Comparison of ENCODE assay signal across 2 cellular contexts in the genomic region with DNA sequence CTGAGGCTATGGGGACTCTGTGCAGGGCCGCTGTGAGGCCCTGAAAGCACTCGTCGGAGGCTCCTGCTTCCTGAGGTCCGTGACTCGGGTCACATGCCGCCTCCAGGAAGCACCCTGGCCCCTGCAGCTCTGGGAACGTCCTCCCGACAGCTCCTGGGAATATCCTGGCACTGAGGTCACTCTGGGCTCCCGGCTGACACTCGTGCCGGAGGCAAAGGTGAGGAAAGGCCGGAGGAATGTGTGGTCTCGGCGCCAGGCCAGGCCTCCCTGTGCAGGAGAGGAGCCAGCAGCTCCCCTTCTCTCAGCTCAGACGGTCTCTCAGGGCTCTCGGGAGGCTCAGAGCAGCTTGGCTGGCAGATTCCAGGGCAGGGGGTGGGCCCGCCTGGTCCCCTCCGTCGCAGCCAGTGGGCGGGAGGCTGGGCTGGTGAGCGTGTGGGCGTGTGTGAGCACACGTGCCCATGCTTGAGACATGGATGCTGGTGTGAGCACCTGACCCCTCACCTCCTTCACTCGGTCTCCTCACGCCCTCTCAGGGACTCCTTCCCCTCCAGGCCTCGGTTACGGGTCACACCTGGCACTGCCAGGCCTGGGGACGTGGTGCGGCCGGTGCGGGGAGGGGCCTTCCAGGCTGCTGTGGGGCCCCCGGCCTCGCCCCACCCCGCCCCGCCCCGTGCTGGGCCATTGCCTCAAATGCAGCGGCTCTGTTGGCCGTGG.
TF ChIP-seq lines count a peak whose summit lies in the region.

No MANE protein-coding gene starts in this region.

TF ChIP-seq in HEK293, 187 proteins besides CTCF, POLR2A, EP300 and RAD21 (continued from another document and continues in another):
- TF ChIP-seq, protein P1, sequence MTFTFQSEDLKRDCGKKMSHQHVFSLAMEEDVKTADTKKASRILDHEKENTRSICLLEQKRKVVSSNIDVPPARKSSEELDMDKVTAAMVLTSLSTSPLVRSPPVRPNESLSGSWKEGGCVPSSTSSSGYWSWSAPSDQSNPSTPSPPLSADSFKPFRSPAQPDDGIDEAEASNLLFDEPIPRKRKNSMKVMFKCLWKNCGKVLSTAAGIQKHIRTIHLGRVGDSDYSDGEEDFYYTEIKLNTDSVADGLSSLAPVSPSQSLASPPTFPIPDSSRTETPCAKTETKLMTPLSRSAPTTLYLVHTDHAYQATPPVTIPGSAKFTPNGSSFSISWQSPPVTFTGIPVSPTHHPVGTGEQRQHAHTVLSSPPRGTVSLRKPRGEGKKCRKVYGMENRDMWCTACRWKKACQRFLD (tag by site-specific recombination; IDR thresholded peaks at IDR 0.05), result no peak
- TF ChIP-seq ZNF701 (tag by site-specific recombination; IDR thresholded peaks at IDR 0.05) (no peak), YY1 (tag by site-specific recombination; IDR thresholded peaks at IDR 0.05) (no peak; the same call in 1 of the 2 replicates), ZNF776 (tag by site-specific recombination; IDR thresholded peaks at IDR 0.05; ENCODE audit: borderline replicate concordance) (no peak), ZNF19 (tag by site-specific recombination; IDR thresholded peaks at IDR 0.05; ENCODE audit: low read depth) (no peak), KLF16 (tag by site-specific recombination; IDR thresholded peaks at IDR 0.05) (peak; percentile 98), ZFHX2 (tag by site-specific recombination; conservative IDR thresholded peaks at IDR 0.05) (peak; percentile 98), ZBTB7A (tag by site-specific recombination; IDR thresholded peaks at IDR 0.05; ENCODE audit: low read depth) (peak; percentile 90), SCRT1 (tag by site-specific recombination; IDR thresholded peaks at IDR 0.05; ENCODE audit: borderline replicate concordance) (no peak), ZNF76 (tag by site-specific recombination; IDR thresholded peaks at IDR 0.05; ENCODE audit: borderline replicate concordance, low read depth) (peak; percentile 86), HOXC10 (CRISPR knock-in tag; IDR thresholded peaks at IDR 0.05) (no peak), ZIC2 (tag by site-specific recombination; IDR thresholded peaks at IDR 0.05) (peak; percentile 73; the same call in 1 of the 2 replicates), ZEB2 (tag by site-specific recombination; IDR thresholded peaks at IDR 0.05) (peak; percentile 84), ZNF311 (tag by site-specific recombination; IDR thresholded peaks at IDR 0.05; ENCODE audit: borderline replicate concordance) (no peak), ZNF837 (tag by site-specific recombination; IDR thresholded peaks at IDR 0.05) (no peak), ZNF48 (tag by site-specific recombination; IDR thresholded peaks at IDR 0.05) (no peak), ZNF112 (tag by site-specific recombination; IDR thresholded peaks at IDR 0.05) (no peak)
- TF ChIP-seq, protein P2, sequence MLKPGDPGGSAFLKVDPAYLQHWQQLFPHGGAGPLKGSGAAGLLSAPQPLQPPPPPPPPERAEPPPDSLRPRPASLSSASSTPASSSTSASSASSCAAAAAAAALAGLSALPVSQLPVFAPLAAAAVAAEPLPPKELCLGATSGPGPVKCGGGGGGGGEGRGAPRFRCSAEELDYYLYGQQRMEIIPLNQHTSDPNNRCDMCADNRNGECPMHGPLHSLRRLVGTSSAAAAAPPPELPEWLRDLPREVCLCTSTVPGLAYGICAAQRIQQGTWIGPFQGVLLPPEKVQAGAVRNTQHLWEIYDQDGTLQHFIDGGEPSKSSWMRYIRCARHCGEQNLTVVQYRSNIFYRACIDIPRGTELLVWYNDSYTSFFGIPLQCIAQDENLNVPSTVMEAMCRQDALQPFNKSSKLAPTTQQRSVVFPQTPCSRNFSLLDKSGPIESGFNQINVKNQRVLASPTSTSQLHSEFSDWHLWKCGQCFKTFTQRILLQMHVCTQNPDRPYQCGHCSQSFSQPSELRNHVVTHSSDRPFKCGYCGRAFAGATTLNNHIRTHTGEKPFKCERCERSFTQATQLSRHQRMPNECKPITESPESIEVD (tag by site-specific recombination; IDR thresholded peaks at IDR 0.05), result no peak
- TF ChIP-seq, protein P3, sequence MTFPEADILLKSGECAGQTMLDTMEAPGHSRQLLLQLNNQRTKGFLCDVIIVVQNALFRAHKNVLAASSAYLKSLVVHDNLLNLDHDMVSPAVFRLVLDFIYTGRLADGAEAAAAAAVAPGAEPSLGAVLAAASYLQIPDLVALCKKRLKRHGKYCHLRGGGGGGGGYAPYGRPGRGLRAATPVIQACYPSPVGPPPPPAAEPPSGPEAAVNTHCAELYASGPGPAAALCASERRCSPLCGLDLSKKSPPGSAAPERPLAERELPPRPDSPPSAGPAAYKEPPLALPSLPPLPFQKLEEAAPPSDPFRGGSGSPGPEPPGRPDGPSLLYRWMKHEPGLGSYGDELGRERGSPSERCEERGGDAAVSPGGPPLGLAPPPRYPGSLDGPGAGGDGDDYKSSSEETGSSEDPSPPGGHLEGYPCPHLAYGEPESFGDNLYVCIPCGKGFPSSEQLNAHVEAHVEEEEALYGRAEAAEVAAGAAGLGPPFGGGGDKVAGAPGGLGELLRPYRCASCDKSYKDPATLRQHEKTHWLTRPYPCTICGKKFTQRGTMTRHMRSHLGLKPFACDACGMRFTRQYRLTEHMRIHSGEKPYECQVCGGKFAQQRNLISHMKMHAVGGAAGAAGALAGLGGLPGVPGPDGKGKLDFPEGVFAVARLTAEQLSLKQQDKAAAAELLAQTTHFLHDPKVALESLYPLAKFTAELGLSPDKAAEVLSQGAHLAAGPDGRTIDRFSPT (tag by site-specific recombination; IDR thresholded peaks at IDR 0.05), result peak; percentile 95
- TF ChIP-seq, protein P4, sequence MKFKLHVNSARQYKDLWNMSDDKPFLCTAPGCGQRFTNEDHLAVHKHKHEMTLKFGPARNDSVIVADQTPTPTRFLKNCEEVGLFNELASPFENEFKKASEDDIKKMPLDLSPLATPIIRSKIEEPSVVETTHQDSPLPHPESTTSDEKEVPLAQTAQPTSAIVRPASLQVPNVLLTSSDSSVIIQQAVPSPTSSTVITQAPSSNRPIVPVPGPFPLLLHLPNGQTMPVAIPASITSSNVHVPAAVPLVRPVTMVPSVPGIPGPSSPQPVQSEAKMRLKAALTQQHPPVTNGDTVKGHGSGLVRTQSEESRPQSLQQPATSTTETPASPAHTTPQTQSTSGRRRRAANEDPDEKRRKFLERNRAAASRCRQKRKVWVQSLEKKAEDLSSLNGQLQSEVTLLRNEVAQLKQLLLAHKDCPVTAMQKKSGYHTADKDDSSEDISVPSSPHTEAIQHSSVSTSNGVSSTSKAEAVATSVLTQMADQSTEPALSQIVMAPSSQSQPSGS (tag by site-specific recombination; IDR thresholded peaks at IDR 0.05; ENCODE audit: low read depth), result no peak
- TF ChIP-seq, protein P5, sequence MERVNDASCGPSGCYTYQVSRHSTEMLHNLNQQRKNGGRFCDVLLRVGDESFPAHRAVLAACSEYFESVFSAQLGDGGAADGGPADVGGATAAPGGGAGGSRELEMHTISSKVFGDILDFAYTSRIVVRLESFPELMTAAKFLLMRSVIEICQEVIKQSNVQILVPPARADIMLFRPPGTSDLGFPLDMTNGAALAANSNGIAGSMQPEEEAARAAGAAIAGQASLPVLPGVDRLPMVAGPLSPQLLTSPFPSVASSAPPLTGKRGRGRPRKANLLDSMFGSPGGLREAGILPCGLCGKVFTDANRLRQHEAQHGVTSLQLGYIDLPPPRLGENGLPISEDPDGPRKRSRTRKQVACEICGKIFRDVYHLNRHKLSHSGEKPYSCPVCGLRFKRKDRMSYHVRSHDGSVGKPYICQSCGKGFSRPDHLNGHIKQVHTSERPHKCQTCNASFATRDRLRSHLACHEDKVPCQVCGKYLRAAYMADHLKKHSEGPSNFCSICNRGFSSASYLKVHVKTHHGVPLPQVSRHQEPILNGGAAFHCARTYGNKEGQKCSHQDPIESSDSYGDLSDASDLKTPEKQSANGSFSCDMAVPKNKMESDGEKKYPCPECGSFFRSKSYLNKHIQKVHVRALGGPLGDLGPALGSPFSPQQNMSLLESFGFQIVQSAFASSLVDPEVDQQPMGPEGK (tag by site-specific recombination; IDR thresholded peaks at IDR 0.05), result peak; percentile 81

TF ChIP-seq in K562, 482 proteins besides CTCF, POLR2A, EP300 and RAD21 (continued from another document and continues in another):
- TF ChIP-seq, protein P6, sequence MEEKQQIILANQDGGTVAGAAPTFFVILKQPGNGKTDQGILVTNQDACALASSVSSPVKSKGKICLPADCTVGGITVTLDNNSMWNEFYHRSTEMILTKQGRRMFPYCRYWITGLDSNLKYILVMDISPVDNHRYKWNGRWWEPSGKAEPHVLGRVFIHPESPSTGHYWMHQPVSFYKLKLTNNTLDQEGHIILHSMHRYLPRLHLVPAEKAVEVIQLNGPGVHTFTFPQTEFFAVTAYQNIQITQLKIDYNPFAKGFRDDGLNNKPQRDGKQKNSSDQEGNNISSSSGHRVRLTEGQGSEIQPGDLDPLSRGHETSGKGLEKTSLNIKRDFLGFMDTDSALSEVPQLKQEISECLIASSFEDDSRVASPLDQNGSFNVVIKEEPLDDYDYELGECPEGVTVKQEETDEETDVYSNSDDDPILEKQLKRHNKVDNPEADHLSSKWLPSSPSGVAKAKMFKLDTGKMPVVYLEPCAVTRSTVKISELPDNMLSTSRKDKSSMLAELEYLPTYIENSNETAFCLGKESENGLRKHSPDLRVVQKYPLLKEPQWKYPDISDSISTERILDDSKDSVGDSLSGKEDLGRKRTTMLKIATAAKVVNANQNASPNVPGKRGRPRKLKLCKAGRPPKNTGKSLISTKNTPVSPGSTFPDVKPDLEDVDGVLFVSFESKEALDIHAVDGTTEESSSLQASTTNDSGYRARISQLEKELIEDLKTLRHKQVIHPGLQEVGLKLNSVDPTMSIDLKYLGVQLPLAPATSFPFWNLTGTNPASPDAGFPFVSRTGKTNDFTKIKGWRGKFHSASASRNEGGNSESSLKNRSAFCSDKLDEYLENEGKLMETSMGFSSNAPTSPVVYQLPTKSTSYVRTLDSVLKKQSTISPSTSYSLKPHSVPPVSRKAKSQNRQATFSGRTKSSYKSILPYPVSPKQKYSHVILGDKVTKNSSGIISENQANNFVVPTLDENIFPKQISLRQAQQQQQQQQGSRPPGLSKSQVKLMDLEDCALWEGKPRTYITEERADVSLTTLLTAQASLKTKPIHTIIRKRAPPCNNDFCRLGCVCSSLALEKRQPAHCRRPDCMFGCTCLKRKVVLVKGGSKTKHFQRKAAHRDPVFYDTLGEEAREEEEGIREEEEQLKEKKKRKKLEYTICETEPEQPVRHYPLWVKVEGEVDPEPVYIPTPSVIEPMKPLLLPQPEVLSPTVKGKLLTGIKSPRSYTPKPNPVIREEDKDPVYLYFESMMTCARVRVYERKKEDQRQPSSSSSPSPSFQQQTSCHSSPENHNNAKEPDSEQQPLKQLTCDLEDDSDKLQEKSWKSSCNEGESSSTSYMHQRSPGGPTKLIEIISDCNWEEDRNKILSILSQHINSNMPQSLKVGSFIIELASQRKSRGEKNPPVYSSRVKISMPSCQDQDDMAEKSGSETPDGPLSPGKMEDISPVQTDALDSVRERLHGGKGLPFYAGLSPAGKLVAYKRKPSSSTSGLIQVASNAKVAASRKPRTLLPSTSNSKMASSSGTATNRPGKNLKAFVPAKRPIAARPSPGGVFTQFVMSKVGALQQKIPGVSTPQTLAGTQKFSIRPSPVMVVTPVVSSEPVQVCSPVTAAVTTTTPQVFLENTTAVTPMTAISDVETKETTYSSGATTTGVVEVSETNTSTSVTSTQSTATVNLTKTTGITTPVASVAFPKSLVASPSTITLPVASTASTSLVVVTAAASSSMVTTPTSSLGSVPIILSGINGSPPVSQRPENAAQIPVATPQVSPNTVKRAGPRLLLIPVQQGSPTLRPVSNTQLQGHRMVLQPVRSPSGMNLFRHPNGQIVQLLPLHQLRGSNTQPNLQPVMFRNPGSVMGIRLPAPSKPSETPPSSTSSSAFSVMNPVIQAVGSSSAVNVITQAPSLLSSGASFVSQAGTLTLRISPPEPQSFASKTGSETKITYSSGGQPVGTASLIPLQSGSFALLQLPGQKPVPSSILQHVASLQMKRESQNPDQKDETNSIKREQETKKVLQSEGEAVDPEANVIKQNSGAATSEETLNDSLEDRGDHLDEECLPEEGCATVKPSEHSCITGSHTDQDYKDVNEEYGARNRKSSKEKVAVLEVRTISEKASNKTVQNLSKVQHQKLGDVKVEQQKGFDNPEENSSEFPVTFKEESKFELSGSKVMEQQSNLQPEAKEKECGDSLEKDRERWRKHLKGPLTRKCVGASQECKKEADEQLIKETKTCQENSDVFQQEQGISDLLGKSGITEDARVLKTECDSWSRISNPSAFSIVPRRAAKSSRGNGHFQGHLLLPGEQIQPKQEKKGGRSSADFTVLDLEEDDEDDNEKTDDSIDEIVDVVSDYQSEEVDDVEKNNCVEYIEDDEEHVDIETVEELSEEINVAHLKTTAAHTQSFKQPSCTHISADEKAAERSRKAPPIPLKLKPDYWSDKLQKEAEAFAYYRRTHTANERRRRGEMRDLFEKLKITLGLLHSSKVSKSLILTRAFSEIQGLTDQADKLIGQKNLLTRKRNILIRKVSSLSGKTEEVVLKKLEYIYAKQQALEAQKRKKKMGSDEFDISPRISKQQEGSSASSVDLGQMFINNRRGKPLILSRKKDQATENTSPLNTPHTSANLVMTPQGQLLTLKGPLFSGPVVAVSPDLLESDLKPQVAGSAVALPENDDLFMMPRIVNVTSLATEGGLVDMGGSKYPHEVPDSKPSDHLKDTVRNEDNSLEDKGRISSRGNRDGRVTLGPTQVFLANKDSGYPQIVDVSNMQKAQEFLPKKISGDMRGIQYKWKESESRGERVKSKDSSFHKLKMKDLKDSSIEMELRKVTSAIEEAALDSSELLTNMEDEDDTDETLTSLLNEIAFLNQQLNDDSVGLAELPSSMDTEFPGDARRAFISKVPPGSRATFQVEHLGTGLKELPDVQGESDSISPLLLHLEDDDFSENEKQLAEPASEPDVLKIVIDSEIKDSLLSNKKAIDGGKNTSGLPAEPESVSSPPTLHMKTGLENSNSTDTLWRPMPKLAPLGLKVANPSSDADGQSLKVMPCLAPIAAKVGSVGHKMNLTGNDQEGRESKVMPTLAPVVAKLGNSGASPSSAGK (IDR thresholded peaks at IDR 0.05), result peak; percentile 94
- TF ChIP-seq ZC3H4 (CRISPR knock-in tag; IDR thresholded peaks at IDR 0.05; ENCODE audit: borderline replicate concordance) (0 out of 2 replicates have a peak, but pooled peaks have one; percentile 31), KDM5B (IDR thresholded peaks at IDR 0.05; ENCODE audit: insufficient replicate concordance, low read depth, low read length) (peak; percentile 23), POLR2G (IDR thresholded peaks at IDR 0.05; ENCODE audit: low read depth, low read length) (peak; percentile 77; the same call in 1 of the 2 replicates), MXI1 (IDR thresholded peaks at IDR 0.05; ENCODE audit: low read depth, low read length) (0 out of 2 replicates have a peak, but pooled peaks have one; percentile 42), RBFOX2 (IDR thresholded peaks at IDR 0.05; ENCODE audit: low read depth, low read length) (0 out of 2 replicates have a peak, but pooled peaks have one; percentile 46), HDAC1 (IDR thresholded peaks at IDR 0.05) (0 out of 4 replicates have a peak, but pooled peaks of 1 of the 2 experiments have one; percentile 12), SMARCA4 (IDR thresholded peaks at IDR 0.05) (no peak), MTA1 (IDR thresholded peaks at IDR 0.05; ENCODE audit: borderline replicate concordance) (0 out of 2 replicates have a peak, but pooled peaks have one; percentile 27), ZNF121 (CRISPR knock-in tag; conservative IDR thresholded peaks at IDR 0.05) (0 out of 2 replicates have a peak, but pooled peaks have one; percentile 5)
- TF ChIP-seq, protein P7, sequence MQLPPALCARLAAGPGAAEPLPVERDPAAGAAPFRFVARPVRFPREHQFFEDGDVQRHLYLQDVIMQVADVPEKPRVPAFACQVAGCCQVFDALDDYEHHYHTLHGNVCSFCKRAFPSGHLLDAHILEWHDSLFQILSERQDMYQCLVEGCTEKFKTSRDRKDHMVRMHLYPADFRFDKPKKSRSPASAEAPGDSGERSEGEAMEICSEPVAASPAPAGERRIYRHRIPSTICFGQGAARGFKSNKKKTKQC (CRISPR knock-in tag; IDR thresholded peaks at IDR 0.05), result peak; percentile 87; the same call in 1 of the 2 replicates
